In genomic region chr12:64544371-64544770, GRCh38 we compare ENCODE assay signal across 15 cellular contexts.
DNase-seq lines count a peak whose midpoint lies in the region; ATAC-seq and TF ChIP-seq lines count a peak whose summit lies in the region.
"Had no signal": no experiment of that assay in that cellular context is flagged by ENCODE, and none has a peak within 500 bp of the region (broad histone marks: within the 10 kb centered on the region; RNA-seq: fewer than 3 reads in every experiment).

No MANE protein-coding gene starts in this region.

- TF ChIP-seq CTCF in SK-N-SH (IDR thresholded peaks at IDR 0.05) = no peak

- no peaks in the 10 kb centered on the region for H3K9me2 ChIP-seq in SK-N-SH

- H3K9me3 ChIP-seq in SK-N-SH (no peaks in the 10 kb centered on the region), trophoblast cell (ENCODE audit: insufficient read depth, low read depth, low read length) (peaks cover 2% of the 10 kb centered on the region), right cardiac atrium (ENCODE audit: control insufficient read depth, low read length) (no peaks in the 10 kb centered on the region)

- H3K18ac ChIP-seq in trophoblast cell (ENCODE audit: low read length) = no peak overlapping the region

- no peak overlapping the region for H2BK12ac ChIP-seq in trophoblast cell (ENCODE audit: low read length)

- H3K27me3 ChIP-seq in SK-N-SH (ENCODE audit: insufficient read depth) = no peaks in the 10 kb centered on the region
- no peaks in the 10 kb centered on the region for H3K27me3 ChIP-seq in trophoblast cell (ENCODE audit: insufficient read depth, low read length)
- H3K27me3 ChIP-seq in right cardiac atrium (ENCODE audit: control insufficient read depth, insufficient read depth) = no peaks in the 10 kb centered on the region
- H3K27me3 ChIP-seq: BLaER1 had no signal

- no peak overlapping the region for H2AK5ac ChIP-seq in trophoblast cell (ENCODE audit: low read length)

- POLR2A ChIA-PET in SK-N-SH (lab: Yijun Ruan, JAX) = interaction anchor here (0.5 to 1.4 kb wide), 2 partner anchors 76 to 91 kb away, joined by 3 read pairs; no protein-coding TSS in a partner anchor

- DNase-seq in SK-N-SH (no peak), left kidney (ENCODE audit: low read depth, low spot score) (peak; percentile 47), trophoblast cell (no peak), right cardiac atrium (no peak)
- no peak for DNase-seq in activated CD4-positive, alpha-beta T cell treated with anti-CD3 and anti-CD28 coated beads for 4 hours
- DNase-seq: 8988T; CD4-positive, alpha-beta memory T cell; DMS79; GDM1; GM23248; HCEC 1CT; HFFc6 had no signal

- H3F3A ChIP-seq in SK-N-SH (replicated peaks; ENCODE audit: insufficient read depth) = peaks cover 9% of the 10 kb centered on the region

- no peak overlapping the region for H4K91ac ChIP-seq in trophoblast cell (ENCODE audit: low read depth, low read length)

- no peak overlapping the region for H3K23ac ChIP-seq in trophoblast cell (ENCODE audit: low read length)

- no peak overlapping the region for H3K4me3 ChIP-seq in SK-N-SH (ENCODE audit: low read depth in 2 of 2, low read length in 1 of 2)
- no peak overlapping the region for H3K4me3 ChIP-seq in trophoblast cell (ENCODE audit: low read depth, low read length)
- H3K4me3 ChIP-seq in right cardiac atrium (ENCODE audit: low read length) = no peak overlapping the region
- H3K4me3 ChIP-seq: BLaER1, GM23248 had no signal

- WGBS in SK-N-SH (ENCODE audit: low lambda C conversion rate) = 75% methylated on average over 5 of the region's 6 CpGs
- no CpG with 5 or more reads among the region's 6 CpGs for WGBS in trophoblast cell (ENCODE audit: extremely low coverage, insufficient coverage, insufficient read length)
- 88% methylated on average over 6 of the region's 6 CpGs for WGBS in right cardiac atrium

- no peak overlapping the region for H2BK5ac ChIP-seq in trophoblast cell (ENCODE audit: low read depth, low read length, poor library complexity)

- ATAC-seq in SK-N-SH treated with all-trans-retinoic acid at 6 μM for 48 hours = peak; percentile 48
- no peak for ATAC-seq in right cardiac atrium
- ATAC-seq in HG03354 (IDR thresholded peaks at IDR 0.05; ENCODE audit: poor library complexity, severe bottlenecking, unreplicated experiment) = no peak

- H3K9ac ChIP-seq in SK-N-SH (no peak overlapping the region), trophoblast cell (ENCODE audit: low read length) (no peak overlapping the region)
- H3K9ac ChIP-seq: BLaER1, GM23248 had no signal

- H3K79me2 ChIP-seq in SK-N-SH (ENCODE audit: insufficient read depth) (no peaks in the 10 kb centered on the region), trophoblast cell (ENCODE audit: control insufficient read depth, insufficient read depth, low read length, poor library complexity) (no peaks in the 10 kb centered on the region)

- no peak for TF ChIP-seq EP300 in SK-N-SH (IDR thresholded peaks at IDR 0.05; ENCODE audit: borderline replicate concordance in 1 of 2, low read depth in 1 of 2, low read length in 1 of 2)

- H3K14ac ChIP-seq in trophoblast cell (ENCODE audit: low read length) = no peak overlapping the region

- H3K4me2 ChIP-seq in SK-N-SH = no peak overlapping the region
- H3K4me2 ChIP-seq in trophoblast cell (ENCODE audit: low read length) = no peak overlapping the region
- H3K4me2 ChIP-seq: BLaER1 had no signal

- H4K12ac ChIP-seq in trophoblast cell (ENCODE audit: low read depth, low read length) = peak overlapping the region; percentile 36

- intact Hi-C loops in right cardiac atrium (cut with DNase I) = no loop called here

- H3K4ac ChIP-seq in trophoblast cell (ENCODE audit: low read depth, low read length) = no peak overlapping the region

- peak overlapping the region in 1 of 2 experiments; percentile 69; a peak in 2 of 4 replicates for H3K27ac ChIP-seq in SK-N-SH (ENCODE audit: low read depth in 2 of 2, low read length in 1 of 2)
- no peak overlapping the region for H3K27ac ChIP-seq in trophoblast cell (ENCODE audit: low read depth, low read length)
- H3K27ac ChIP-seq in right cardiac atrium (ENCODE audit: low read length) = no peak overlapping the region
- H3K27ac ChIP-seq: BLaER1, GM23248 had no signal

- no peak overlapping the region for H2BK120ac ChIP-seq in trophoblast cell (ENCODE audit: insufficient read depth, low read length, poor library complexity)

- H4K8ac ChIP-seq in trophoblast cell (ENCODE audit: low read depth, low read length) = no peak overlapping the region

- H2AFZ ChIP-seq in SK-N-SH (ENCODE audit: low read depth) (no peak overlapping the region), trophoblast cell (ENCODE audit: insufficient read depth, low read length, poor library complexity) (no peak overlapping the region)
- H2AFZ ChIP-seq: GM23248 had no signal

- no peaks in the 10 kb centered on the region for H4K20me1 ChIP-seq in SK-N-SH (ENCODE audit: insufficient read depth)
- H4K20me1 ChIP-seq: BLaER1 had no signal

- H3K4me1 ChIP-seq in SK-N-SH (ENCODE audit: control insufficient read depth in 1 of 2, insufficient read depth in 2 of 2, low read depth in 1 of 2, low read length in 1 of 2) = peaks cover 5 to 8% of the 10 kb centered on the region in 2 experiments; a peak in 3 of 4 replicates
- H3K4me1 ChIP-seq in trophoblast cell (ENCODE audit: control insufficient read depth in 1 of 2, insufficient read depth in 2 of 2, low read length in 2 of 2) = no peaks in the 10 kb centered on the region
- H3K4me1 ChIP-seq in right cardiac atrium (ENCODE audit: control insufficient read depth, insufficient read depth, low read length) = no peaks in the 10 kb centered on the region
- H3K4me1 ChIP-seq: BLaER1 had no signal

- no peak for TF ChIP-seq RAD21 in SK-N-SH (IDR thresholded peaks at IDR 0.05; ENCODE audit: low read length)

- CTCF ChIA-PET in SK-N-SH (lab: Yijun Ruan, JAX) = interaction anchor here (0.9 to 9.9 kb wide), 13 partner anchors 15 to 347 kb away, joined by 3 to 182 read pairs (median 3); partner anchors contain the start of gene RASSF3

- H3K79me1 ChIP-seq in trophoblast cell (ENCODE audit: low read length) = no peaks in the 10 kb centered on the region

- no peaks in the 10 kb centered on the region for H3K36me3 ChIP-seq in SK-N-SH (replicated peaks in 1 of 2; ENCODE audit: control insufficient read depth in 1 of 2, insufficient read depth in 2 of 2, low read length in 1 of 2)
- H3K36me3 ChIP-seq in trophoblast cell (ENCODE audit: control insufficient read depth in 1 of 2, insufficient read depth in 2 of 2, low read length in 2 of 2) = no peaks in the 10 kb centered on the region
- H3K36me3 ChIP-seq: BLaER1 had no signal

TF ChIP-seq in SK-N-SH treated with all-trans-retinoic acid at 6 μM for 48 hours, 23 proteins besides CTCF, POLR2A, EP300 and RAD21 (continues in another document):
- no peak for TF ChIP-seq TSHZ2 (CRISPR knock-in tag; IDR thresholded peaks at IDR 0.05)

TF ChIP-seq in SK-N-SH, 30 proteins besides CTCF, POLR2A, EP300 and RAD21:
- TF ChIP-seq TEAD4 (IDR thresholded peaks at IDR 0.05; ENCODE audit: borderline replicate concordance, insufficient read depth) (no peak), GATA2 (CRISPR knock-in tag; IDR thresholded peaks at IDR 0.05) (no peak), RFX5 (IDR thresholded peaks at IDR 0.05; ENCODE audit: low read length) (no peak), ELF1 (IDR thresholded peaks at IDR 0.05) (no peak), USF2 (IDR thresholded peaks at IDR 0.05; ENCODE audit: borderline replicate concordance, low read depth, low read length) (no peak), SMC3 (IDR thresholded peaks at IDR 0.05; ENCODE audit: low read depth, low read length) (no peak), TCF12 (IDR thresholded peaks at IDR 0.05) (no peak), SIN3A (IDR thresholded peaks at IDR 0.05; ENCODE audit: borderline replicate concordance, low read depth, low read length) (no peak)
